Comparison of ENCODE assay signal across 16 cellular contexts in genomic region chr21:44207860-44208646, GRCh38. TPM values are rescaled to one million over a fixed set of nuclear protein-coding genes. Genes with fewer than 3 reads are reported as not detected.
DNase-seq lines count a peak whose midpoint lies in the region; ATAC-seq, FAIRE-seq and TF ChIP-seq lines count a peak whose summit lies in the region.
"Not testable (repeated sequence)": the region's sequence is repeated elsewhere in the genome, so short reads cannot be mapped to it uniquely, and the experiment has no call there.
"Had no signal": no experiment of that assay in that cellular context is flagged by ENCODE, and none has a peak within 500 bp of the region (broad histone marks: within the 10 kb centered on the region; RNA-seq: fewer than 3 reads in every experiment).

No MANE protein-coding gene starts in this region.

- not testable (repeated sequence) for H3K27me3 Mint-ChIP-seq in effector memory CD8-positive, alpha-beta T cell

- ATAC-seq in HG03354 (IDR thresholded peaks at IDR 0.05; ENCODE audit: poor library complexity, severe bottlenecking, unreplicated experiment) (peak; percentile 15), omental fat pad (ENCODE audit: low FRiP score) (peak; percentile 44), aorta (ENCODE audit: low FRiP score) (peak; percentile 38)
- ATAC-seq in effector memory CD8-positive, alpha-beta T cell (replicated peaks) = peak; percentile 32

- DNase-seq in GM12865 (ENCODE audit: low read depth) (peak; percentile 0), RCC 7860 (ENCODE audit: low spot score) (peak; percentile 2), left ventricle myocardium inferior (peak; percentile 52), aorta (peak in 1 of 2 donors; percentile 43)
- DNase-seq in activated CD8-positive, alpha-beta memory T cell treated with anti-CD3 and anti-CD28 coated beads for 24 hours = peak; percentile 47
- not testable (repeated sequence) for DNase-seq in effector memory CD8-positive, alpha-beta T cell; omental fat pad (ENCODE audit: low spot score)

- WGBS in aorta, 2 donors = 45% methylated on average over 11 of the region's 15 CpGs; no CpG with 5 or more reads in 1 of the 2 donors

- H3K4me1 Mint-ChIP-seq in effector memory CD8-positive, alpha-beta T cell (ENCODE audit: low read depth in 2 of 2) = not testable (repeated sequence)

- not testable (repeated sequence) for H3K36me3 ChIP-seq in left ventricle myocardium inferior; aorta (ENCODE audit: control insufficient read depth in 1 of 2, insufficient read depth in 2 of 2, low read length in 1 of 2)

- peak; percentile 53 for FAIRE-seq in RCC 7860 (lab: Jason Lieb, UNC)

- H3K27me3 ChIP-seq in left ventricle myocardium inferior (ENCODE audit: low read depth); aorta (ENCODE audit: control insufficient read depth in 1 of 2, insufficient read depth in 2 of 2, low read length in 1 of 2): not testable (repeated sequence)

- intact Hi-C loops in left ventricle myocardium inferior (cut with micrococcal nuclease); aorta (cut with DNase I): not testable (repeated sequence)

- H3K27ac Mint-ChIP-seq in effector memory CD8-positive, alpha-beta T cell = not testable (repeated sequence)

- H3K4me3 ChIP-seq in GM12865 (ENCODE audit: low read depth, low read length); left ventricle myocardium inferior; aorta (ENCODE audit: low read length in 2 of 2): not testable (repeated sequence)

- H3K9me3 Mint-ChIP-seq in effector memory CD8-positive, alpha-beta T cell = not testable (repeated sequence)

- not testable (repeated sequence) for TF ChIP-seq CTCF in GM12865 (IDR thresholded peaks at IDR 0.05; ENCODE audit: insufficient read depth, low read depth, low read length, missing control alignments); left ventricle myocardium inferior (IDR thresholded peaks at IDR 0.05; ENCODE audit: borderline replicate concordance); omental fat pad (IDR thresholded peaks at IDR 0.05)

- not testable (repeated sequence) for H3K27ac ChIP-seq in left ventricle myocardium inferior (replicated peaks); aorta (ENCODE audit: low read depth in 1 of 2, low read length in 2 of 2)

- H3K4me3 Mint-ChIP-seq in effector memory CD8-positive, alpha-beta T cell = not testable (repeated sequence)

- H3K9me3 ChIP-seq in left ventricle myocardium inferior (replicated peaks); aorta (ENCODE audit: control insufficient read depth, low read length): not testable (repeated sequence)

- not testable (repeated sequence) for H3K4me1 ChIP-seq in left ventricle myocardium inferior; aorta (ENCODE audit: control insufficient read depth in 1 of 2, insufficient read depth in 2 of 2, low read length in 2 of 2)

- H3K36me3 Mint-ChIP-seq in effector memory CD8-positive, alpha-beta T cell (ENCODE audit: insufficient read depth) = not testable (repeated sequence)

RNA-seq across cellular contexts. Expression of gene ICOSLG, which starts 32.7 kb away (rescaled TPM):
- 4.7 TPM for total RNA-seq in left ventricle myocardium inferior
- 1 to 10 TPM; 1.7 to 9.1 (median 3.7) TPM for total RNA-seq in omental fat pad
- 1 to 10 TPM; 3.1 to 3.9 TPM for total RNA-seq in aorta
- under 1 TPM; 0.56 to 0.63 TPM for polyA plus RNA-seq in aorta
- polyA plus RNA-seq: fibroblast of lung had no signal

RNA-seq across cellular contexts. Expression of gene DNMT3L, which starts 53.6 kb away (rescaled TPM):
- total RNA-seq in left ventricle myocardium inferior (not detected), omental fat pad (not detected), aorta (not detected)
- not detected for polyA plus RNA-seq in aorta
- total RNA-seq: activated CD4-positive, alpha-beta T cell treated with anti-CD3 and anti-CD28 coated beads, Interleukin-2, amount 10 ng/mL, durations not matched to agents 24 days and 14 days; CD8-positive, alpha-beta T cell; fibroblast of lung; lower leg skin; mucosa of gallbladder; neural crest cell; progenitor cell of endocrine pancreas had no signal
- polyA plus RNA-seq: fibroblast of lung, small intestine had no signal
